In the genomic region with DNA sequence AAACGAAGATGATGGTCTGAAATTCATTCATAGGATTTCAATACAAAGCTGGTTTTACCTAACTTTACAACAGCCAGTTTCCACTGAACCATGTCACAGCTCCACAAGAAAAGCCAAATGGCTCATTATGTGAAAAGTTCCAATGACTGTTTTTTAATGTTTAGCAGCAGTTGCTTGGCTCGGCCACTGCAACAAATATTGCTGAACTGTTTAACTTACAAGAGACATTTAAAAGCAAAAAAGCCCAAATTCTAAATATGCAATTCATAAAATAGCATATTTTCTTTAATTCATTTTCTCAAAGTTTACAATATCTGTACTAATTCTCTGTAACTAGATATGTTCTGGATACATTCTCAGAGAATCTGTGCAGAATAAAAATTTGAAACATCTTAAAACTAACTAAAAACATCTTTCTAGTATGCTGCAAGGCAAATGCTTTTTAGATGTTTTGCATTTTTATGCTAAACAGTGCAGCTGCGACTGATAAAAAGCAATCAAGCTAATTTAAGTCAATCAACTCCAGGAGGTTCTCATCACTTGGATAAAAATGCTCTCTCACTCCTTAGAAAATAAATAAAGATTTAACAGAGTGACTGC, we compare ENCODE assay signal across 23 cellular contexts.
"Had no signal": no experiment of that assay in that cellular context is flagged by ENCODE, and none has a peak within 500 bp of the region (broad histone marks: within the 10 kb centered on the region; RNA-seq: fewer than 3 reads in every experiment).

No MANE protein-coding gene starts in this region.

- H3K4me1 ChIP-seq: foreskin keratinocyte, stomach had no signal

- H3K4me2 ChIP-seq: smooth muscle cell had no signal

- H3K4me3 Mint-ChIP-seq: activated T-cell treated with anti-CD3 and anti-CD28 coated beads, Interleukin-2, amount 50 U/mL, for 72 hours had no signal

- H3K27ac Mint-ChIP-seq: activated T-cell treated with anti-CD3 and anti-CD28 coated beads, Interleukin-2, amount 50 U/mL, for 72 hours had no signal

- H3K9me3 ChIP-seq: ovary, vagina had no signal

- H3K4me3 ChIP-seq: esophagus muscularis mucosa, ovary, smooth muscle cell, stomach, vagina had no signal

- DNase-seq: activated CD4-positive, alpha-beta T cell treated with anti-CD3 and anti-CD28 coated beads for 1 hour; activated CD4-positive, alpha-beta T cell treated with anti-CD3 and anti-CD28 coated beads, Interleukin-2, amount 50 U/mL, for 4 hours; activated effector memory CD4-positive, alpha-beta T cell treated with anti-CD3 and anti-CD28 coated beads, Interleukin-2, amount 50 U/mL, for 16 hours; activated naive CD4-positive, alpha-beta T cell treated with anti-CD3 and anti-CD28 coated beads, Interleukin-2, amount 50 U/mL, for 16 hours; activated T-cell treated with anti-CD3 and anti-CD28 coated beads, Interleukin-2, amount 50 U/mL, for 72 hours; cerebellar nuclear complex; cortex of kidney; effector CD4-positive, alpha-beta T cell; foreskin keratinocyte; hypothalamus; islet precursor cell; midbrain; ovary; stimulated activated CD4-positive, alpha-beta T cell treated with anti-CD3 and anti-CD28 coated beads, Interleukin-4, amount 100 ng/mL, for 1 hour; stomach; T1000; trophoblast cell had no signal

- FAIRE-seq: bronchial epithelial cell had no signal

- H3K27ac ChIP-seq: esophagus muscularis mucosa, foreskin keratinocyte, ovary, stomach, vagina had no signal

- ATAC-seq: activated T-cell treated with anti-CD3 and anti-CD28 coated beads, Interleukin-2, amount 50 U/mL, for 72 hours; foreskin keratinocyte; left lobe of liver; sciatic nerve had no signal

- H3K36me3 ChIP-seq: esophagus muscularis mucosa, ovary, stomach, vagina had no signal

- H3K27me3 ChIP-seq: esophagus muscularis mucosa, ovary, stomach, vagina had no signal
